26 cellular contexts compared by ENCODE assay signal in the genomic region with DNA sequence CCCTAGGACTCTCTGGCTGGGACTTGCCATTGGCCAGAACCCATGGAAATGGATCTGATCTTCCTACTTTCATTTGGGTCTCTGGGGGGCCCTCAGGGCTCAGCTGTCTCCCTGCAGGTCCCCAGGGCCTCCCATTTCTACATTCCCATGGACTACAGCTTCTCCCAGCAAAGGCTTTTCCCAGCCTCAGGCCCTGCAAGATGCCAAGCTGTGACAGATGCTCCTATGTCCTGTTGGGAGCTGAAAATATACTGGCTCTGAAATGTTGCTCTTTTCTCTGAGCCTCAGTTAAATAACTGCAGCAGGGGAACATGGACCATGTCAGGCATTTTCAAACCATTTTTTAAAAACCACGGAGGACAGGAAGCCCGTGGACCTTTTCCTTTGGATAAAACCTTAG.
"Had no signal": no experiment of that assay in that cellular context is flagged by ENCODE, and none has a peak within 500 bp of the region (broad histone marks: within the 10 kb centered on the region; RNA-seq: fewer than 3 reads in every experiment).

No MANE protein-coding gene starts in this region.

- H3K27me3 ChIP-seq: right atrium auricular region, testis, upper lobe of left lung had no signal

- H3K9me3 Mint-ChIP-seq: memory B cell; mesothelial cell of epicardium; natural killer cell treated with Interleukin-12 subunit alpha and Interleukin-12 subunit beta and Interleukin-15 and Interleukin-18, amount 100 ng/mL, for 72 hours; neural crest cell; stimulated activated naive CD8-positive, alpha-beta T cell treated with anti-CD3 and anti-CD28 coated beads, Interleukin-15, amount 100 ng/mL, for 72 hours had no signal

- H3K27ac Mint-ChIP-seq: immature natural killer cell; memory B cell; mesothelial cell of epicardium; natural killer cell treated with Interleukin-12 subunit alpha and Interleukin-12 subunit beta and Interleukin-15 and Interleukin-18, amount 100 ng/mL, for 72 hours; stimulated activated naive CD8-positive, alpha-beta T cell treated with anti-CD3 and anti-CD28 coated beads, Interleukin-15, amount 100 ng/mL, for 72 hours had no signal

- H3K36me3 Mint-ChIP-seq: immature natural killer cell; memory B cell; mesothelial cell of epicardium; natural killer cell treated with Interleukin-12 subunit alpha and Interleukin-12 subunit beta and Interleukin-15 and Interleukin-18, amount 100 ng/mL, for 72 hours had no signal

- H3K4me2 ChIP-seq: smooth muscle cell had no signal

- ATAC-seq: left lobe of liver; mucosa of descending colon; natural killer cell treated with Interleukin-12 subunit alpha and Interleukin-12 subunit beta and Interleukin-15 and Interleukin-18, amount 100 ng/mL, for 72 hours; sciatic nerve; stimulated activated naive CD8-positive, alpha-beta T cell treated with anti-CD3 and anti-CD28 coated beads, Interleukin-15, amount 100 ng/mL, for 72 hours had no signal

- H3K4me3 Mint-ChIP-seq: immature natural killer cell; memory B cell; mesothelial cell of epicardium; natural killer cell treated with Interleukin-12 subunit alpha and Interleukin-12 subunit beta and Interleukin-15 and Interleukin-18, amount 100 ng/mL, for 72 hours; neural crest cell; stimulated activated naive CD8-positive, alpha-beta T cell treated with anti-CD3 and anti-CD28 coated beads, Interleukin-15, amount 100 ng/mL, for 72 hours had no signal

- H3K4me3 ChIP-seq: lung, mucosa of descending colon, prostate gland, right atrium auricular region, smooth muscle cell, testis, tibial artery, upper lobe of left lung had no signal

- H3K36me3 ChIP-seq: prostate gland, right atrium auricular region, tibial artery, upper lobe of left lung had no signal

- H3K27ac ChIP-seq: prostate gland, right atrium auricular region, testis, tibial artery, upper lobe of left lung had no signal

- H3K4me1 ChIP-seq: prostate gland, right atrium auricular region, testis, tibial artery, upper lobe of left lung had no signal

- DNase-seq: cortex of kidney; effector CD4-positive, alpha-beta T cell; immature natural killer cell; mucosa of descending colon; naive B cell; stimulated activated CD4-positive, alpha-beta T cell treated with anti-CD3 and anti-CD28 coated beads, Interleukin-12 subunit alpha, Interleukin-12 subunit beta, amount 100 ng/mL, for 4 hours; stimulated activated CD4-positive, alpha-beta T cell treated with anti-CD3 and anti-CD28 coated beads, Interleukin-1b, Interleukin-23, amount 100 ng/mL, for 48 hours; stimulated activated CD4-positive, alpha-beta T cell treated with anti-CD3 and anti-CD28 coated beads, Interleukin-4, amount 100 ng/mL, for 1 hour; stimulated activated CD8-positive, alpha-beta memory T cell treated with anti-CD3 and anti-CD28 coated beads, Interleukin-4, amount 100 ng/mL, for 48 hours; stimulated activated naive CD8-positive, alpha-beta T cell treated with anti-CD3 and anti-CD28 coated beads, Interleukin-15, amount 100 ng/mL, for 72 hours; testis; tibial artery; upper lobe of left lung had no signal

- H3K9me3 ChIP-seq: mucosa of descending colon, prostate gland, right atrium auricular region, testis, tibial artery, upper lobe of left lung had no signal

- H3K4me1 Mint-ChIP-seq: immature natural killer cell; memory B cell; mesothelial cell of epicardium; neural crest cell; stimulated activated naive CD8-positive, alpha-beta T cell treated with anti-CD3 and anti-CD28 coated beads, Interleukin-15, amount 100 ng/mL, for 72 hours had no signal

- FAIRE-seq: frontal cortex, keratinocyte, urothelium cell line had no signal
